ENCODE assay signal across 22 cellular contexts in the genomic region with DNA sequence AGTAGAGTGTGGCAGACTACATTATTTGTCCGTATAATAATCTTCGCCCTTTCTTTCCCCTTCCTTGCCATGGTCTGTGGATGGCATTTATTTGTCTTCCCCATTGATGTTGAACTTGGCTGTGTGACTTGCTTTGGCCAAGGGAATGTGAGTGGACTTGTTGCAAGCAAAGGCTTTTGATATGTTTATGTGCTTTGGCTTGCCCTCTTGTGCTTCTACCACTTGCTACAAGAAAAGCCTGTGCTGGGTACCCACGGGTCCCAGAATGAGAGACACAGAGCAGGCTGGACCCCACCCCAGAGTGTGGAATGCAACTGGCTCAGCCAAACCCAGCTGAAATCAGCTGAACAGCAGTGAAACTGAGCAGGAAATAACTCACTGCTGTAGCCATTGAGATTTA.
"Had no signal": no experiment of that assay in that cellular context is flagged by ENCODE, and none has a peak within 500 bp of the region (broad histone marks: within the 10 kb centered on the region; RNA-seq: fewer than 3 reads in every experiment).

No MANE protein-coding gene starts in this region.

- H3K9me3 Mint-ChIP-seq: naive thymus-derived CD8-positive, alpha-beta T cell; stimulated activated effector memory CD8-positive, alpha-beta T cell treated with anti-CD3 and anti-CD28 coated beads, Interleukin-12 subunit alpha, Interleukin-12 subunit beta, amount 100 ng/mL, for 72 hours had no signal

- H3K27ac ChIP-seq: coronary artery, dorsolateral prefrontal cortex, esophagus muscularis mucosa, gastroesophageal sphincter, neutrophil, right atrium auricular region, sigmoid colon, skin epidermis, tibial artery, upper lobe of right lung, vagina had no signal

- DNase-seq: dorsolateral prefrontal cortex; effector memory CD4-positive, alpha-beta T cell; glutamatergic neuron; left colon; mucosa of descending colon; naive thymus-derived CD8-positive, alpha-beta T cell; posterior cingulate gyrus; sigmoid colon; stimulated activated CD4-positive, alpha-beta T cell treated with anti-CD3 and anti-CD28 coated beads, Interleukin-12 subunit alpha, Interleukin-12 subunit beta, amount 100 ng/mL, for 4 hours; stimulated activated CD4-positive, alpha-beta T cell treated with anti-CD3 and anti-CD28 coated beads, Interleukin-4, amount 100 ng/mL, for 1 hour; stimulated activated CD8-positive, alpha-beta memory T cell treated with anti-CD3 and anti-CD28 coated beads, Interleukin-4, amount 100 ng/mL, for 48 hours; stimulated activated naive CD8-positive, alpha-beta T cell treated with anti-CD3 and anti-CD28 coated beads, Interleukin-15, Interleukin-2, amounts not matched to agents 100 U/mL and 50 U/mL, for 24 hours; tibial artery; upper lobe of right lung had no signal

- H3K36me3 ChIP-seq: esophagus muscularis mucosa, gastroesophageal sphincter, neutrophil, right atrium auricular region, sigmoid colon, tibial artery, upper lobe of right lung, vagina had no signal

- H3K36me3 Mint-ChIP-seq: naive thymus-derived CD8-positive, alpha-beta T cell; stimulated activated effector memory CD8-positive, alpha-beta T cell treated with anti-CD3 and anti-CD28 coated beads, Interleukin-12 subunit alpha, Interleukin-12 subunit beta, amount 100 ng/mL, for 72 hours had no signal

- H3K4me1 Mint-ChIP-seq: naive thymus-derived CD8-positive, alpha-beta T cell; stimulated activated effector memory CD8-positive, alpha-beta T cell treated with anti-CD3 and anti-CD28 coated beads, Interleukin-12 subunit alpha, Interleukin-12 subunit beta, amount 100 ng/mL, for 72 hours had no signal

- H3K27ac Mint-ChIP-seq: naive thymus-derived CD8-positive, alpha-beta T cell; stimulated activated effector memory CD8-positive, alpha-beta T cell treated with anti-CD3 and anti-CD28 coated beads, Interleukin-12 subunit alpha, Interleukin-12 subunit beta, amount 100 ng/mL, for 72 hours had no signal

- ATAC-seq: gastroesophageal sphincter; left colon; mucosa of descending colon; naive thymus-derived CD8-positive, alpha-beta T cell; stimulated activated effector memory CD8-positive, alpha-beta T cell treated with anti-CD3 and anti-CD28 coated beads, Interleukin-12 subunit alpha, Interleukin-12 subunit beta, amount 100 ng/mL, for 72 hours; stimulated activated naive CD8-positive, alpha-beta T cell treated with anti-CD3 and anti-CD28 coated beads, Interleukin-15, Interleukin-2, amounts not matched to agents 100 U/mL and 50 U/mL, for 24 hours; upper lobe of right lung had no signal

- H3K27me3 ChIP-seq: dorsolateral prefrontal cortex, neutrophil, right atrium auricular region, sigmoid colon, tibial artery, upper lobe of right lung, vagina had no signal

- H3K4me3 ChIP-seq: coronary artery, dorsolateral prefrontal cortex, esophagus muscularis mucosa, gastroesophageal sphincter, mucosa of descending colon, right atrium auricular region, sigmoid colon, skin epidermis, tibial artery, upper lobe of right lung, vagina had no signal

- H3K4me3 Mint-ChIP-seq: naive thymus-derived CD8-positive, alpha-beta T cell; stimulated activated effector memory CD8-positive, alpha-beta T cell treated with anti-CD3 and anti-CD28 coated beads, Interleukin-12 subunit alpha, Interleukin-12 subunit beta, amount 100 ng/mL, for 72 hours had no signal

- H3K4me1 ChIP-seq: esophagus muscularis mucosa, gastroesophageal sphincter, right atrium auricular region, sigmoid colon, upper lobe of right lung, vagina had no signal

- H3K9me3 ChIP-seq: esophagus muscularis mucosa, gastroesophageal sphincter, mucosa of descending colon, neutrophil, right atrium auricular region, sigmoid colon, tibial artery, upper lobe of right lung, vagina had no signal
